ENCODE assay signal across 2 cellular contexts in genomic region chrX:39704590-39704989, GRCh38.
TF ChIP-seq lines count a peak whose summit lies in the region.

No MANE protein-coding gene starts in this region.

TF ChIP-seq in IMR-90, 13 proteins besides CTCF, POLR2A, EP300 and RAD21:
- TF ChIP-seq CEBPB (IDR thresholded peaks at IDR 0.05; ENCODE audit: low read depth, low read length) (peak; percentile 42), FOS (IDR thresholded peaks at IDR 0.05; ENCODE audit: low read depth, low read length) (no peak)
TF ChIP-seq in IMR-90: peak in this region for 1.

TF ChIP-seq in HepG2, 621 proteins besides CTCF, POLR2A, EP300 and RAD21:
- TF ChIP-seq KLF16 (CRISPR knock-in tag; IDR thresholded peaks at IDR 0.05) (no peak), ZNF569 (CRISPR knock-in tag; IDR thresholded peaks at IDR 0.05; ENCODE audit: borderline replicate concordance) (no peak), ZNF281 (CRISPR knock-in tag; IDR thresholded peaks at IDR 0.05; ENCODE audit: borderline replicate concordance) (no peak), DRAP1 (CRISPR knock-in tag; IDR thresholded peaks at IDR 0.05) (no peak), ZNF317 (CRISPR knock-in tag; IDR thresholded peaks at IDR 0.05) (no peak), PLSCR1 (CRISPR knock-in tag; IDR thresholded peaks at IDR 0.05; ENCODE audit: borderline replicate concordance) (no peak), ZSCAN22 (CRISPR knock-in tag; IDR thresholded peaks at IDR 0.05) (no peak), CEBPB (IDR thresholded peaks at IDR 0.05; ENCODE audit: borderline replicate concordance, low read depth, low read length) (peak; percentile 65; the same call in 1 of the 2 replicates), STAT6 (CRISPR knock-in tag; IDR thresholded peaks at IDR 0.05; ENCODE audit: borderline replicate concordance) (no peak), ZNF598 (CRISPR knock-in tag; IDR thresholded peaks at IDR 0.05; ENCODE audit: borderline replicate concordance) (no peak), CSRNP2 (CRISPR knock-in tag; conservative IDR thresholded peaks at IDR 0.05; ENCODE audit: low read depth) (no peak), ZNF788 (CRISPR knock-in tag; IDR thresholded peaks at IDR 0.05; ENCODE audit: borderline replicate concordance) (no peak), LRRFIP1 (CRISPR knock-in tag; conservative IDR thresholded peaks at IDR 0.05) (no peak), NPAS2 (CRISPR knock-in tag; IDR thresholded peaks at IDR 0.05; ENCODE audit: borderline replicate concordance) (no peak), SATB2 (CRISPR knock-in tag; IDR thresholded peaks at IDR 0.05) (no peak), HNF4A (CRISPR knock-in tag; IDR thresholded peaks at IDR 0.05) (peak; percentile 25; the same call in 1 of the 2 replicates), ZBED4 (CRISPR knock-in tag; IDR thresholded peaks at IDR 0.05; ENCODE audit: borderline replicate concordance) (no peak), EHMT2 (IDR thresholded peaks at IDR 0.05; ENCODE audit: borderline replicate concordance, low read depth, low read length) (no peak), SP140L (CRISPR knock-in tag; IDR thresholded peaks at IDR 0.05; ENCODE audit: borderline replicate concordance) (no peak), PREB (CRISPR knock-in tag; IDR thresholded peaks at IDR 0.05) (no peak), SALL2 (CRISPR knock-in tag; IDR thresholded peaks at IDR 0.05) (no peak), HES4 (CRISPR knock-in tag; IDR thresholded peaks at IDR 0.05; ENCODE audit: borderline replicate concordance) (no peak), CEBPG (CRISPR knock-in tag; IDR thresholded peaks at IDR 0.05) (peak; percentile 38; the same call in 1 of the 2 replicates), ZNF329 (CRISPR knock-in tag; IDR thresholded peaks at IDR 0.05; ENCODE audit: low read depth) (no peak)
TF ChIP-seq in HepG2: peak in this region for 3.
